Comparison of ENCODE assay signal across 18 cellular contexts in genomic region chr5:113070901-113071300, GRCh38.
DNase-seq lines count a peak whose midpoint lies in the region; ATAC-seq, FAIRE-seq and TF ChIP-seq lines count a peak whose summit lies in the region.
"Had no signal": no experiment of that assay in that cellular context is flagged by ENCODE, and none has a peak within 500 bp of the region (broad histone marks: within the 10 kb centered on the region; RNA-seq: fewer than 3 reads in every experiment).

No MANE protein-coding gene starts in this region.

- H3K9ac ChIP-seq in HUES6 (ENCODE audit: low read length): no peak overlapping the region
- no peak overlapping the region for H3K9ac ChIP-seq in H1 (replicated peaks in 1 of 4; ENCODE audit: extremely low read depth in 1 of 4, low read depth in 3 of 4, low read length in 3 of 4)
- no peak overlapping the region for H3K9ac ChIP-seq in iPS-20b (ENCODE audit: low read depth, low read length)
- H3K9ac ChIP-seq: KMS-11 had no signal

- H2BK5ac ChIP-seq in H1 (ENCODE audit: low read depth, low read length): peak overlapping the region; percentile 89; the same call in 1 of the 2 replicates

- CTCF ChIA-PET in H1 (lab: Charles Lee; ENCODE audit: partially characterized antibody): interaction anchor here (1.2 to 1.9 kb wide), 2 partner anchors 13 to 20 kb away, joined by 3 read pairs; no protein-coding TSS in a partner anchor

- H3K27ac ChIP-seq in HUES6 (ENCODE audit: low read depth, low read length) (0 out of 2 replicates have a peak overlapping the region, but pooled peaks have one; percentile 79), H1 (ENCODE audit: low read depth, low read length) (no peak overlapping the region), iPS-20b (ENCODE audit: low read length) (peak overlapping the region; percentile 37)
- H3K27ac ChIP-seq: A549, C4-2B, HL-60, KMS-11 had no signal

- peak in 1 of 2 experiments; percentile 2; a peak in 1 of 4 replicates for TF ChIP-seq RAD21 in H1 (IDR thresholded peaks at IDR 0.05 in 1 of 2, conservative IDR thresholded peaks at IDR 0.05 in 1 of 2; ENCODE audit: low read depth in 2 of 2, low read length in 2 of 2)

- H3K9me3 ChIP-seq in HUES6 (ENCODE audit: control insufficient read depth, insufficient read depth, low read depth, low read length) (0 out of 2 replicates have a peak, but pooled peaks cover 3% of the 10 kb centered on the region), H1 (ENCODE audit: insufficient read depth in 2 of 2, low read depth in 1 of 2, low read length in 1 of 2) (peaks cover 0 to 9% of the 10 kb centered on the region in 2 experiments; a peak in 1 of 4 replicates), iPS-20b (ENCODE audit: insufficient read depth, low read depth, low read length) (no peaks in the 10 kb centered on the region)
- H3K9me3 ChIP-seq: A549, BE2C, HAP-1 had no signal

- no peak overlapping the region for H3K4me3 ChIP-seq in HUES6 (ENCODE audit: low read depth, low read length)
- H3K4me3 ChIP-seq in H1 (ENCODE audit: extremely low read depth in 1 of 4, insufficient read depth in 2 of 4, low read depth in 3 of 4, low read length in 4 of 4): no peak overlapping the region; a peak in 1 of 8 replicates
- no peak overlapping the region for H3K4me3 ChIP-seq in iPS-20b (ENCODE audit: low read length)
- H3K4me3 ChIP-seq: A549, HAP-1 had no signal

- no peaks in the 10 kb centered on the region for H3K23me2 ChIP-seq in H1 (ENCODE audit: low read depth, low read length)

- TF ChIP-seq CTCF in H1 (IDR thresholded peaks at IDR 0.05; ENCODE audit: control extremely low read depth in 1 of 3, insufficient read depth in 1 of 3, low read depth in 1 of 3, low read length in 3 of 3): no peak

- POLR2A ChIA-PET in H1 (lab: Charles Lee; ENCODE audit: partially characterized antibody): no interaction called here

- no peak for TF ChIP-seq POLR2A in H1 (IDR thresholded peaks at IDR 0.05; ENCODE audit: control extremely low read depth in 1 of 2, low read depth in 2 of 2, low read length in 2 of 2)

- H3K36me3 ChIP-seq in HUES6 (ENCODE audit: control insufficient read depth, insufficient read depth, low read length): peaks cover 9% of the 10 kb centered on the region
- peaks cover 0 to 11% (median 0%) of the 10 kb centered on the region in 4 experiments; a peak in 1 of 8 replicates for H3K36me3 ChIP-seq in H1 (ENCODE audit: control insufficient read depth in 2 of 4, insufficient read depth in 4 of 4, low read length in 3 of 4)
- peaks cover 22% of the 10 kb centered on the region for H3K36me3 ChIP-seq in iPS-20b (ENCODE audit: insufficient read depth, low read depth, low read length)

- H2BK15ac ChIP-seq in H1 (ENCODE audit: low read length): no peak overlapping the region

- H3K27me3 ChIP-seq in HUES6 (ENCODE audit: control insufficient read depth, insufficient read depth, low read length) (no peaks in the 10 kb centered on the region), H1 (replicated peaks in 1 of 4; ENCODE audit: control insufficient read depth in 3 of 4, extremely low read depth in 1 of 4, insufficient read depth in 3 of 4, low read length in 3 of 4) (no peaks in the 10 kb centered on the region), iPS-20b (ENCODE audit: insufficient read depth, low read length) (no peaks in the 10 kb centered on the region)
- H3K27me3 ChIP-seq: BE2C had no signal

- H4K5ac ChIP-seq in H1 (ENCODE audit: insufficient read length, low read depth, low read length): no peak overlapping the region

- H3K4me1 ChIP-seq in HUES6 (ENCODE audit: control insufficient read depth, insufficient read depth, low read length) (peaks cover 37% of the 10 kb centered on the region), H1 (replicated peaks in 1 of 4; ENCODE audit: control insufficient read depth in 3 of 4, insufficient read depth in 4 of 4, low read length in 3 of 4) (peaks cover 2 to 15% (median 8%) of the 10 kb centered on the region in 4 experiments; a peak in 5 of 7 replicates), iPS-20b (ENCODE audit: insufficient read depth, low read length) (peaks cover 12% of the 10 kb centered on the region)
- H3K4me1 ChIP-seq: A549, BE2C had no signal

- no peaks in the 10 kb centered on the region for H4K20me1 ChIP-seq in H1 (replicated peaks in 1 of 2; ENCODE audit: control insufficient read depth in 1 of 2, insufficient read depth in 2 of 2, low read length in 2 of 2)

- H4K8ac ChIP-seq in H1 (ENCODE audit: extremely low read depth, insufficient read depth, low read length): no peak overlapping the region

- TF ChIP-seq EP300 in H1 (IDR thresholded peaks at IDR 0.05; ENCODE audit: borderline replicate concordance in 1 of 2, low read depth in 2 of 2, low read length in 2 of 2): no peak

- H3K4ac ChIP-seq in H1 (replicated peaks; ENCODE audit: insufficient read length, low read depth, low read length): peak overlapping the region; percentile 87

- no peak overlapping the region for H2BK20ac ChIP-seq in H1 (ENCODE audit: low read length)

- no peaks in the 10 kb centered on the region for H3K79me2 ChIP-seq in H1 (ENCODE audit: control insufficient read depth in 1 of 2, insufficient read depth in 2 of 2, low read length in 2 of 2)

- H3K4me2 ChIP-seq in H1 (ENCODE audit: insufficient read depth in 1 of 2, low read depth in 2 of 2, low read length in 2 of 2): peak overlapping the region in 1 of 2 experiments; percentile 11; a peak in 1 of 4 replicates
- H3K4me2 ChIP-seq: A549, KMS-11 had no signal

- DNase-seq in H1 (ENCODE audit: low read depth in 1 of 2, low spot score in 2 of 2) (no peak), medulla oblongata (ENCODE audit: extremely low spot score) (no peak), NCI-H146 treated with DMSO at 0.1 percent for 48 hours (lab: John Stamatoyannopoulos, UW; ENCODE audit: unreplicated experiment) (no peak)
- DNase-seq: BE2C; CD4-positive, alpha-beta memory T cell; DMS153; DMS79 treated with DMSO at 0.1 percent for 48 hours; EL had no signal

- no peak overlapping the region for H2AK5ac ChIP-seq in H1 (ENCODE audit: low read depth, low read length)

- peak overlapping the region; percentile 94 for H2BK12ac ChIP-seq in H1 (ENCODE audit: low read depth, low read length)

- no peak overlapping the region for H2AFZ ChIP-seq in H1 (ENCODE audit: low read length)

- peak overlapping the region; percentile 91 for H2BK120ac ChIP-seq in H1 (replicated peaks; ENCODE audit: low read depth, low read length)

- H3K14ac ChIP-seq in H1 (ENCODE audit: insufficient read length): no peak overlapping the region

- H3K79me1 ChIP-seq in H1 (ENCODE audit: low read depth, low read length): no peaks in the 10 kb centered on the region; the same call in 1 of the 2 replicates

- no peak overlapping the region for H3K56ac ChIP-seq in H1 (replicated peaks; ENCODE audit: insufficient read length, low read depth, low read length)

- H3K23ac ChIP-seq in H1 (ENCODE audit: insufficient read length): no peak overlapping the region

- H4K91ac ChIP-seq in H1 (replicated peaks; ENCODE audit: insufficient read length, low read length): peak overlapping the region; percentile 89

- no peak for ATAC-seq in HG02798 (IDR thresholded peaks at IDR 0.05; ENCODE audit: poor library complexity, unreplicated experiment)
- ATAC-seq: A549 had no signal

- FAIRE-seq in H1 (lab: Jason Lieb, UNC): peak; percentile 69
- FAIRE-seq: A549, G401.6, GM12891 had no signal

- 0 out of 2 replicates have a peak overlapping the region, but pooled peaks have one; percentile 51 for H3K18ac ChIP-seq in H1 (ENCODE audit: extremely low read depth, low read length)

- WGBS in H1 (ENCODE audit: extremely low coverage in 1 of 2, insufficient coverage in 1 of 2, insufficient read length in 1 of 2, insufficient replicate concordance in 2 of 2, low coverage in 1 of 2, low lambda C conversion rate in 2 of 2, missing lambda C conversion rate in 1 of 2), 2 experiments: 56% methylated on average over 5 of the region's 5 CpGs; no CpG with 5 or more reads in 1 of the 2 experiments

TF ChIP-seq in H1, 55 proteins besides CTCF, POLR2A, EP300 and RAD21:
- no peak for TF ChIP-seq TAF7 (optimal IDR thresholded peaks at IDR 0.05; ENCODE audit: borderline replicate concordance, low read depth, low read length)
- no peak for TF ChIP-seq SIRT6 (IDR thresholded peaks at IDR 0.05; ENCODE audit: low read length)
- TF ChIP-seq TAF1 (IDR thresholded peaks at IDR 0.05; ENCODE audit: low read depth, low read length): no peak
- TF ChIP-seq EGR1 (IDR thresholded peaks at IDR 0.05; ENCODE audit: borderline replicate concordance, low read depth, low read length): no peak
- no peak for TF ChIP-seq CHD1 (IDR thresholded peaks at IDR 0.05; ENCODE audit: low read depth, low read length)
- TF ChIP-seq ZNF274 (IDR thresholded peaks at IDR 0.05; ENCODE audit: borderline replicate concordance, extremely low read depth, low read length): no peak
- no peak for TF ChIP-seq SIX5 (IDR thresholded peaks at IDR 0.05; ENCODE audit: low read depth, low read length)
- no peak for TF ChIP-seq CTBP2 (IDR thresholded peaks at IDR 0.05; ENCODE audit: borderline replicate concordance, insufficient read depth, insufficient read length, low read length)
- no peak for TF ChIP-seq JUN (IDR thresholded peaks at IDR 0.05; ENCODE audit: low read depth, low read length)
- no peak for TF ChIP-seq KDM5A (IDR thresholded peaks at IDR 0.05; ENCODE audit: low read length)
- no peak for TF ChIP-seq RXRA (IDR thresholded peaks at IDR 0.05; ENCODE audit: insufficient read depth, low read depth, low read length)
- no peak for TF ChIP-seq SP2 (IDR thresholded peaks at IDR 0.05; ENCODE audit: low read length)
- TF ChIP-seq, protein P1, sequence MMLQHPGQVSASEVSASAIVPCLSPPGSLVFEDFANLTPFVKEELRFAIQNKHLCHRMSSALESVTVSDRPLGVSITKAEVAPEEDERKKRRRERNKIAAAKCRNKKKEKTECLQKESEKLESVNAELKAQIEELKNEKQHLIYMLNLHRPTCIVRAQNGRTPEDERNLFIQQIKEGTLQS (IDR thresholded peaks at IDR 0.05; ENCODE audit: insufficient read depth, low read depth, low read length): no peak
- TF ChIP-seq EZH2 (IDR thresholded peaks at IDR 0.05; ENCODE audit: low read depth, low read length, severe bottlenecking): no peak
- no peak for TF ChIP-seq TCF12 (IDR thresholded peaks at IDR 0.05; ENCODE audit: low read depth, low read length)
- no peak for TF ChIP-seq NRF1 (IDR thresholded peaks at IDR 0.05; ENCODE audit: low read depth, low read length)
- no peak for TF ChIP-seq TBP (IDR thresholded peaks at IDR 0.05; ENCODE audit: low read depth, low read length)
- TF ChIP-seq, protein P2, sequence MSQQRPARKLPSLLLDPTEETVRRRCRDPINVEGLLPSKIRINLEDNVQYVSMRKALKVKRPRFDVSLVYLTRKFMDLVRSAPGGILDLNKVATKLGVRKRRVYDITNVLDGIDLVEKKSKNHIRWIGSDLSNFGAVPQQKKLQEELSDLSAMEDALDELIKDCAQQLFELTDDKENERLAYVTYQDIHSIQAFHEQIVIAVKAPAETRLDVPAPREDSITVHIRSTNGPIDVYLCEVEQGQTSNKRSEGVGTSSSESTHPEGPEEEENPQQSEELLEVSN (IDR thresholded peaks at IDR 0.05): no peak
TF ChIP-seq in H1: peak in this region for 0.
